14 cellular contexts compared by ENCODE assay signal in genomic region chr15:83306561-83306960, GRCh38. TPM values are rescaled to one million over a fixed set of nuclear protein-coding genes. Genes with fewer than 3 reads are reported as not detected.
"Had no signal": no experiment of that assay in that cellular context is flagged by ENCODE, and none has a peak within 500 bp of the region (broad histone marks: within the 10 kb centered on the region; RNA-seq: fewer than 3 reads in every experiment).

No MANE protein-coding gene starts in this region.

- H3K4me3 Mint-ChIP-seq: activated CD8-positive, alpha-beta T cell treated with anti-CD3 and anti-CD28 coated beads for 36 hours; activated naive CD4-positive, alpha-beta T cell treated with anti-CD3 and anti-CD28 coated beads, Interleukin-2, amount 50 U/mL, for 24 hours had no signal

- H3K4me3 ChIP-seq: ovary, stomach, testis had no signal

- H3K36me3 ChIP-seq: ovary, stomach had no signal

- ATAC-seq: activated CD8-positive, alpha-beta T cell treated with anti-CD3 and anti-CD28 coated beads for 36 hours; left ventricle myocardium superior; sciatic nerve had no signal

- H3K36me3 Mint-ChIP-seq: activated naive CD4-positive, alpha-beta T cell treated with anti-CD3 and anti-CD28 coated beads, Interleukin-2, amount 50 U/mL, for 24 hours; brain had no signal

- H3K4me1 ChIP-seq: testis had no signal

- H3K27me3 ChIP-seq: ovary, testis had no signal

- H3K9me3 Mint-ChIP-seq: activated CD8-positive, alpha-beta T cell treated with anti-CD3 and anti-CD28 coated beads for 36 hours; activated naive CD4-positive, alpha-beta T cell treated with anti-CD3 and anti-CD28 coated beads, Interleukin-2, amount 50 U/mL, for 24 hours had no signal

- H3K9me3 ChIP-seq: ovary, stomach, testis had no signal

- H3K4me1 Mint-ChIP-seq: activated naive CD4-positive, alpha-beta T cell treated with anti-CD3 and anti-CD28 coated beads, Interleukin-2, amount 50 U/mL, for 24 hours had no signal

- H3K27ac Mint-ChIP-seq: activated CD8-positive, alpha-beta T cell treated with anti-CD3 and anti-CD28 coated beads for 36 hours; activated naive CD4-positive, alpha-beta T cell treated with anti-CD3 and anti-CD28 coated beads, Interleukin-2, amount 50 U/mL, for 24 hours had no signal

- DNase-seq: activated CD4-positive, alpha-beta T cell treated with anti-CD3 and anti-CD28 coated beads for 4 hours; activated CD8-positive, alpha-beta T cell treated with anti-CD3 and anti-CD28 coated beads for 36 hours; activated effector memory CD4-positive, alpha-beta T cell treated with anti-CD3 and anti-CD28 coated beads, Interleukin-2, amount 50 U/mL, for 16 hours; activated T-cell treated with anti-CD3 and anti-CD28 coated beads, Interleukin-2, amount 50 U/mL, for 48 hours; amygdala; left ventricle myocardium superior; ovary; stimulated activated CD4-positive, alpha-beta T cell treated with anti-CD3 and anti-CD28 coated beads, Interleukin-1b, Interleukin-23, amount 100 ng/mL, for 48 hours; stomach; testis had no signal

- H3K27ac ChIP-seq: ovary, stomach, testis had no signal

RNA-seq across cellular contexts. Expression of gene BNC1, which starts 22.1 kb away (rescaled TPM):
- total RNA-seq: activated CD8-positive, alpha-beta T cell treated with anti-CD3 and anti-CD28 coated beads for 36 hours; T-helper 1 cell treated with Interleukin-12 subunit alpha and Interleukin-12 subunit beta and Interleukin-4 antibody, amounts not matched to agents 30 ng/mL and 1 ng/mL, for 36 hours had no signal
